ENCODE assay signal across 6 cellular contexts in the genomic region with DNA sequence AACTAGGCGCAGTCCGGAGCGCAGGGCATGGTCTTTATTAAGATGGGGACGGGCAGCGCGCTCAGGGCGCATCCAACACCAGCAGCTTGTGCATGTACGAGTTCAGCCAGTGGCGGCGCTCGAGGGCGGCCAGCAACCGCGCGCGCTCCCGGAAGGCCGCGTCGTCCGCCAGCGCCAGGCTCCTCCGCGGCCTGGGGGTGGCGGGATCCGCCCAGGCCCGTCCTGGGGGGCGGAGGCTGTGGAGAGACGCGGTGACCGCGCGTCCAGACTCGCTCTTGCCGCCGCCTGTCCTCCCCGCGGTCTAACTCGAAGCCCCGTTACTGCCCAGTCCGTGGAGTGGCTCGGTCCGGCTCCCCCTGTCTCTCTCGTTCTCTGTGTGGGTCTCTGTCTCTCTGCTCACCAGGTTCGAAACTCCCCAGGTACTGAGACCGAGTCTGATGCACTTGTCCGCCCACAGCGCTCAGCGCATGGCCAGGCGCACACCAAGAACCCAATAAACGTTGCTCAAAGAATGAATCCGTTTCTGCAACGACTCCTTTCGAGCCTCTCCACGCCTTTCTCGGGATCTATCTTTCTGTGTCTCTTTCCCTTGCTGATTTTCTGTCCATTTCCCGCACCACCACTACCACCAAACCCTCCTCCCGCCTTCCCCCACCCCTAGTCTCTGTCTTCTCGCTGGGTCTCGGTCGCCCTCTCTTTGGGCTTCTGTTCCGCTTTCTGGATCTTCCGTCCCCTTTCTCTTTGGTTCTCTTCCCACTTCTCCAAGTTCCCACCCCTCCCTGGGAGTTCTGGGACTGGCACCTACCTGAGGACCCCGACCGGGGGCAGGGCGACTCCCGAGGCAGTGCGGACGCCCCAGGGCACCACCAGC. TPM values are rescaled to one million over a fixed set of nuclear protein-coding genes. Genes with fewer than 3 reads are reported as not detected.
A peak's percentile ranks its signal among the peaks of the same experiment; 100 is the strongest.
DNase-seq lines count a peak whose midpoint lies in the region; ATAC-seq and FAIRE-seq lines count a peak whose summit lies in the region.

No MANE protein-coding gene starts in this region.

- no peak overlapping the region for H3K27ac ChIP-seq in iPS DF 6.9 (ENCODE audit: low read length)

- no peaks in the 10 kb centered on the region for H3K9me3 ChIP-seq in iPS DF 6.9 (ENCODE audit: control insufficient read depth, insufficient read depth, low read length)

- H3K27me3 ChIP-seq in iPS DF 6.9 (ENCODE audit: control insufficient read depth, insufficient read depth, low read length) = peaks cover 24% of the 10 kb centered on the region

- FAIRE-seq in HTR-8/SVneo (lab: Jason Lieb, UNC) = no peak

- H3K4me3 ChIP-seq in iPS DF 6.9 (ENCODE audit: low read length) = peak overlapping the region; percentile 28; the same call in 1 of the 2 replicates

- DNase-seq in HuH-7 (ENCODE audit: low spot score) = peak; percentile 84
- peak; percentile 65 for DNase-seq in activated CD4-positive, CD25-positive, alpha-beta regulatory T cell treated with anti-CD3 and anti-CD28 coated beads, Interleukin-2, amount 50 U/mL, for 72 hours
- no peak for DNase-seq in iPS DF 6.9 (ENCODE audit: low read depth, low spot score)
- no peak for DNase-seq in HTR-8/SVneo (ENCODE audit: insufficient read length, low spot score)
- no peak for DNase-seq in HT-29 (ENCODE audit: low spot score)

- no peaks in the 10 kb centered on the region for H3K36me3 ChIP-seq in iPS DF 6.9 (ENCODE audit: control insufficient read depth, insufficient read depth, low read length)

- no peak for ATAC-seq in GM21717 (IDR thresholded peaks at IDR 0.05; ENCODE audit: unreplicated experiment)

- H3K4me1 ChIP-seq in iPS DF 6.9 (ENCODE audit: control insufficient read depth, insufficient read depth, low read length) = peaks cover 10% of the 10 kb centered on the region

- WGBS in iPS DF 6.9 (ENCODE audit: insufficient coverage, insufficient read length) = no CpG with 5 or more reads among the region's 69 CpGs

RNA-seq across cellular contexts. Expression of gene PTH2, which starts 0.6 kb away (rescaled TPM):
- total RNA-seq in HT-29 (2014; rRNA removed; shearing (Covaris generic)) = not detected in 2 replicates

RNA-seq across cellular contexts. Expression of gene GFY, which starts 2.5 kb away (rescaled TPM):
- not detected in 2 replicates for total RNA-seq in HT-29 (2014; rRNA removed; shearing (Covaris generic))

RNA-seq across cellular contexts. Expression of gene SLC17A7, which starts 18.7 kb away (rescaled TPM):
- total RNA-seq in HT-29 (2014; rRNA removed; shearing (Covaris generic)) = 0.13 and 0.18 TPM in 2 replicates

RNA-seq across cellular contexts. Expression of gene PIH1D1, which starts 29.0 kb away (rescaled TPM):
- 337 and 351 TPM in 2 replicates for total RNA-seq in HT-29 (2014; rRNA removed; shearing (Covaris generic))

RNA-seq across cellular contexts. Expression of gene ALDH16A1, which starts 30.4 kb away (rescaled TPM):
- 214 and 224 TPM in 2 replicates for total RNA-seq in HT-29 (2014; rRNA removed; shearing (Covaris generic))

Comparison
In these comparisons a context has a peak if more than half of its experiments do, and no peak if none do; other contexts are left out.
1. DNase-seq: peak in HuH-7 (single experiment) and activated CD4-positive, CD25-positive, alpha-beta regulatory T cell treated with anti-CD3 and anti-CD28 coated beads, Interleukin-2, amount 50 U/mL, for 72 hours (single experiment); none in iPS DF 6.9 (single experiment), HTR-8/SVneo (single experiment) and HT-29 (single experiment).